ENCODE assay signal across 1 cellular context in genomic region chr1:22450421-22451021, GRCh38.
A peak's percentile ranks its signal among the peaks of the same experiment; 100 is the strongest.
TF ChIP-seq lines count a peak whose summit lies in the region.

No MANE protein-coding gene starts in this region.

TF ChIP-seq in HepG2, 621 proteins besides CTCF, POLR2A, EP300 and RAD21 (continued from another document and continues in another):
- TF ChIP-seq ATF6 (CRISPR knock-in tag; conservative IDR thresholded peaks at IDR 0.05), result no peak
- TF ChIP-seq ZMYM2 (CRISPR knock-in tag; IDR thresholded peaks at IDR 0.05), result no peak
- no peak for TF ChIP-seq BORCS8-MEF2B (CRISPR knock-in tag; IDR thresholded peaks at IDR 0.05)
- TF ChIP-seq RBM22 (optimal IDR thresholded peaks at IDR 0.05; ENCODE audit: low read length), result no peak
- TF ChIP-seq PHB2 (IDR thresholded peaks at IDR 0.05; ENCODE audit: partially characterized antibody), result no peak
- peak; percentile 53; the same call in 1 of the 2 replicates for TF ChIP-seq ZHX2 (IDR thresholded peaks at IDR 0.05; ENCODE audit: low read depth)
- TF ChIP-seq ZHX2 (CRISPR knock-in tag; IDR thresholded peaks at IDR 0.05; ENCODE audit: borderline replicate concordance), result no peak
- no peak for TF ChIP-seq MAF1 (CRISPR knock-in tag; IDR thresholded peaks at IDR 0.05; ENCODE audit: borderline replicate concordance)
- no peak for TF ChIP-seq ZNF543 (CRISPR knock-in tag; IDR thresholded peaks at IDR 0.05)
- TF ChIP-seq REL (CRISPR knock-in tag; conservative IDR thresholded peaks at IDR 0.05), result no peak
- TF ChIP-seq ZNF558 (CRISPR knock-in tag; IDR thresholded peaks at IDR 0.05; ENCODE audit: borderline replicate concordance), result no peak
- no peak for TF ChIP-seq ZKSCAN5 (CRISPR knock-in tag; IDR thresholded peaks at IDR 0.05)
- no peak; the same call in 1 of the 2 replicates for TF ChIP-seq ZNF24 (IDR thresholded peaks at IDR 0.05)
- no peak for TF ChIP-seq ZNF3 (CRISPR knock-in tag; IDR thresholded peaks at IDR 0.05)
- TF ChIP-seq GLMP (CRISPR knock-in tag; IDR thresholded peaks at IDR 0.05; ENCODE audit: borderline replicate concordance), result no peak
- no peak for TF ChIP-seq NFIC (IDR thresholded peaks at IDR 0.05; ENCODE audit: low read length)
- TF ChIP-seq ZNF737 (CRISPR knock-in tag; IDR thresholded peaks at IDR 0.05; ENCODE audit: borderline replicate concordance), result no peak
- no peak for TF ChIP-seq SUZ12 (IDR thresholded peaks at IDR 0.05; ENCODE audit: low read depth, low read length)
- TF ChIP-seq SSRP1 (CRISPR knock-in tag; IDR thresholded peaks at IDR 0.05), result no peak
- TF ChIP-seq ZNF687 (CRISPR knock-in tag; IDR thresholded peaks at IDR 0.05), result no peak
- TF ChIP-seq NFKB2 (CRISPR knock-in tag; IDR thresholded peaks at IDR 0.05; ENCODE audit: borderline replicate concordance), result no peak
- TF ChIP-seq ZNF101 (CRISPR knock-in tag; IDR thresholded peaks at IDR 0.05; ENCODE audit: borderline replicate concordance, low read depth), result no peak
- no peak for TF ChIP-seq KDM5A (IDR thresholded peaks at IDR 0.05; ENCODE audit: borderline replicate concordance, low read length)
- no peak for TF ChIP-seq ZNF20 (CRISPR knock-in tag; IDR thresholded peaks at IDR 0.05)
- no peak for TF ChIP-seq SCMH1 (CRISPR knock-in tag; IDR thresholded peaks at IDR 0.05; ENCODE audit: borderline replicate concordance)
- no peak for TF ChIP-seq ZNF619 (CRISPR knock-in tag; IDR thresholded peaks at IDR 0.05)
- TF ChIP-seq ZNF563 (CRISPR knock-in tag; IDR thresholded peaks at IDR 0.05), result no peak; the same call in 1 of the 2 replicates
- TF ChIP-seq ZNF746 (CRISPR knock-in tag; IDR thresholded peaks at IDR 0.05), result no peak
- TF ChIP-seq NFE2L1 (CRISPR knock-in tag; IDR thresholded peaks at IDR 0.05; ENCODE audit: borderline replicate concordance), result no peak
- no peak for TF ChIP-seq ZNF598 (CRISPR knock-in tag; IDR thresholded peaks at IDR 0.05; ENCODE audit: borderline replicate concordance)
- no peak for TF ChIP-seq SMYD3 (CRISPR knock-in tag; IDR thresholded peaks at IDR 0.05)
- no peak for TF ChIP-seq TFE3 (CRISPR knock-in tag; IDR thresholded peaks at IDR 0.05)
- no peak for TF ChIP-seq ZNF253 (CRISPR knock-in tag; IDR thresholded peaks at IDR 0.05; ENCODE audit: borderline replicate concordance)
- peak; percentile 24; the same call in 1 of the 2 replicates for TF ChIP-seq HMG20A (CRISPR knock-in tag; IDR thresholded peaks at IDR 0.05; ENCODE audit: borderline replicate concordance)
- no peak for TF ChIP-seq ARNT2 (CRISPR knock-in tag; IDR thresholded peaks at IDR 0.05; ENCODE audit: low read depth)
- peak; percentile 34; the same call in 1 of the 2 replicates for TF ChIP-seq PRDM10 (CRISPR knock-in tag; IDR thresholded peaks at IDR 0.05; ENCODE audit: low read depth)
- TF ChIP-seq ZNF652 (CRISPR knock-in tag; IDR thresholded peaks at IDR 0.05; ENCODE audit: borderline replicate concordance, low read depth), result no peak
- no peak for TF ChIP-seq SMARCC2 (IDR thresholded peaks at IDR 0.05)
- TF ChIP-seq ZNF331 (CRISPR knock-in tag; IDR thresholded peaks at IDR 0.05), result peak; percentile 33; the same call in 1 of the 2 replicates
- TF ChIP-seq ZGPAT (CRISPR knock-in tag; IDR thresholded peaks at IDR 0.05), result no peak
- TF ChIP-seq GATA4 (IDR thresholded peaks at IDR 0.05; ENCODE audit: borderline replicate concordance, low read depth), result no peak
- 0 out of 2 replicates have a peak, but pooled peaks have one; percentile 41 for TF ChIP-seq ZSCAN29 (CRISPR knock-in tag; conservative IDR thresholded peaks at IDR 0.05)
- no peak for TF ChIP-seq ZNF629 (CRISPR knock-in tag; conservative IDR thresholded peaks at IDR 0.05)
- no peak for TF ChIP-seq RELA (CRISPR knock-in tag; IDR thresholded peaks at IDR 0.05)
- no peak for TF ChIP-seq ZNF333 (CRISPR knock-in tag; IDR thresholded peaks at IDR 0.05; ENCODE audit: borderline replicate concordance)
- no peak for TF ChIP-seq NPAS2 (CRISPR knock-in tag; IDR thresholded peaks at IDR 0.05; ENCODE audit: borderline replicate concordance)
- TF ChIP-seq NFIB (CRISPR knock-in tag; IDR thresholded peaks at IDR 0.05; ENCODE audit: borderline replicate concordance), result no peak
- TF ChIP-seq HOXD1 (CRISPR knock-in tag; IDR thresholded peaks at IDR 0.05), result no peak
- no peak for TF ChIP-seq ZNF350 (CRISPR knock-in tag; IDR thresholded peaks at IDR 0.05; ENCODE audit: borderline replicate concordance, low read depth)
